32 cellular contexts compared by ENCODE assay signal in genomic region chr3:45838466-45838865, GRCh38.
"Had no signal": no experiment of that assay in that cellular context is flagged by ENCODE, and none has a peak within 500 bp of the region (broad histone marks: within the 10 kb centered on the region; RNA-seq: fewer than 3 reads in every experiment).

No MANE protein-coding gene starts in this region.

- H3K27me3 ChIP-seq: ascending aorta, breast epithelium, cardiac muscle cell, colonic mucosa had no signal

- H3K9me3 Mint-ChIP-seq: activated B cell treated with CpG ODN at 0.5 μM for 24 hours; activated naive CD4-positive, alpha-beta T cell treated with anti-CD3 and anti-CD28 coated beads, Interleukin-2, amount 10 ng/mL, durations not matched to agents 7 days and 5 days; activated naive CD8-positive, alpha-beta T cell treated with anti-CD3 and anti-CD28 coated beads, Interleukin-2, amount 10 ng/mL, durations not matched to agents 7 days and 5 days; activated T-cell treated with anti-CD3 and anti-CD28 coated beads, Interleukin-2, amount 50 U/mL, for 72 hours; brain had no signal

- H3K9me3 ChIP-seq: ascending aorta, breast epithelium, colonic mucosa had no signal

- FAIRE-seq: frontal cortex had no signal

- H3K36me3 Mint-ChIP-seq: activated naive CD4-positive, alpha-beta T cell treated with anti-CD3 and anti-CD28 coated beads, Interleukin-2, amount 10 ng/mL, durations not matched to agents 7 days and 5 days; activated naive CD8-positive, alpha-beta T cell treated with anti-CD3 and anti-CD28 coated beads, Interleukin-2, amount 10 ng/mL, durations not matched to agents 7 days and 5 days had no signal

- H3K36me3 ChIP-seq: colonic mucosa, WERI-Rb-1 had no signal

- DNase-seq: activated B cell treated with CpG ODN at 0.5 μM for 24 hours; activated CD4-positive, alpha-beta memory T cell treated with anti-CD3 and anti-CD28 coated beads, Interleukin-2, amount 10 ng/mL, durations not matched to agents 7 days and 5 days; activated CD4-positive, alpha-beta T cell treated with anti-CD3 and anti-CD28 coated beads, Interleukin-2, amount 10 ng/mL, durations not matched to agents 24 days and 14 days; activated CD4-positive, alpha-beta T cell treated with anti-CD3 and anti-CD28 coated beads, Interleukin-2, amount 50 U/mL, for 4 hours; activated CD8-positive, alpha-beta memory T cell treated with anti-CD3 and anti-CD28 coated beads, Interleukin-2, amount 50 U/mL, for 48 hours; activated gamma-delta T cell; activated naive CD4-positive, alpha-beta T cell; activated naive CD4-positive, alpha-beta T cell treated with anti-CD3 and anti-CD28 coated beads, Interleukin-2, amount 10 ng/mL, durations not matched to agents 7 days and 5 days; activated naive CD8-positive, alpha-beta T cell treated with anti-CD3 and anti-CD28 coated beads, Interleukin-2, amount 10 ng/mL, durations not matched to agents 7 days and 5 days; activated T-cell treated with anti-CD3 and anti-CD28 coated beads for 4 hours; activated T-cell treated with anti-CD3 and anti-CD28 coated beads, Interleukin-2, amount 50 U/mL, for 24 hours; activated T-cell treated with anti-CD3 and anti-CD28 coated beads, Interleukin-2, amount 50 U/mL, for 72 hours; central memory CD4-positive, alpha-beta T cell; cerebellar nuclear complex; colonic mucosa; effector CD8-positive, alpha-beta T cell; endodermal cell; foreskin fibroblast; head of caudate nucleus; T-helper 1 cell; T-helper 17 cell; T1000; WERI-Rb-1 had no signal

- H3K4me3 Mint-ChIP-seq: activated B cell treated with CpG ODN at 0.5 μM for 24 hours; activated CD4-positive, alpha-beta memory T cell treated with anti-CD3 and anti-CD28 coated beads, Interleukin-2, amount 10 ng/mL, durations not matched to agents 7 days and 5 days; activated CD4-positive, alpha-beta T cell treated with anti-CD3 and anti-CD28 coated beads, Interleukin-2, amount 10 ng/mL, durations not matched to agents 24 days and 14 days; activated naive CD4-positive, alpha-beta T cell treated with anti-CD3 and anti-CD28 coated beads, Interleukin-2, amount 10 ng/mL, durations not matched to agents 7 days and 5 days; activated naive CD8-positive, alpha-beta T cell treated with anti-CD3 and anti-CD28 coated beads, Interleukin-2, amount 10 ng/mL, durations not matched to agents 7 days and 5 days; activated T-cell treated with anti-CD3 and anti-CD28 coated beads, Interleukin-2, amount 50 U/mL, for 24 hours; activated T-cell treated with anti-CD3 and anti-CD28 coated beads, Interleukin-2, amount 50 U/mL, for 72 hours; endodermal cell; T-helper 17 cell; T-helper 2 cell treated with Interferon-gamma antibody and Interleukin-4, amounts not matched to agents 5 μg/mL and 100 μg/mL, for 36 hours had no signal

- ATAC-seq: activated CD4-positive, CD25-positive, alpha-beta regulatory T cell treated with anti-CD3 and anti-CD28 coated beads, Interleukin-2, amount 50 U/mL, for 24 hours; activated naive CD4-positive, alpha-beta T cell treated with anti-CD3 and anti-CD28 coated beads, Interleukin-2, amount 50 U/mL, for 72 hours; activated T-cell treated with anti-CD3 and anti-CD28 coated beads, Interleukin-2, amount 50 U/mL, for 72 hours; esophagus mucosa; T-helper 17 cell had no signal

- H3K4me3 ChIP-seq: ascending aorta, breast epithelium, cardiac muscle cell, colonic mucosa had no signal

- H3K4me1 ChIP-seq: ascending aorta, breast epithelium had no signal

- H3K27ac ChIP-seq: ascending aorta, breast epithelium, cardiac muscle cell, colonic mucosa, WERI-Rb-1 had no signal

- H3K27ac Mint-ChIP-seq: activated B cell treated with CpG ODN at 0.5 μM for 24 hours; activated CD4-positive, alpha-beta memory T cell treated with anti-CD3 and anti-CD28 coated beads, Interleukin-2, amount 10 ng/mL, durations not matched to agents 7 days and 5 days; activated CD4-positive, alpha-beta T cell treated with anti-CD3 and anti-CD28 coated beads, Interleukin-2, amount 10 ng/mL, durations not matched to agents 24 days and 14 days; activated naive CD4-positive, alpha-beta T cell treated with anti-CD3 and anti-CD28 coated beads, Interleukin-2, amount 10 ng/mL, durations not matched to agents 7 days and 5 days; activated naive CD4-positive, alpha-beta T cell treated with anti-CD3 and anti-CD28 coated beads, Interleukin-2, amount 50 U/mL, for 72 hours; activated naive CD8-positive, alpha-beta T cell treated with anti-CD3 and anti-CD28 coated beads, Interleukin-2, amount 10 ng/mL, durations not matched to agents 7 days and 5 days; activated T-cell treated with anti-CD3 and anti-CD28 coated beads, Interleukin-2, amount 50 U/mL, for 24 hours; activated T-cell treated with anti-CD3 and anti-CD28 coated beads, Interleukin-2, amount 50 U/mL, for 72 hours; brain; endodermal cell; T-helper 2 cell treated with Interferon-gamma antibody and Interleukin-4, amounts not matched to agents 5 μg/mL and 100 μg/mL, for 36 hours had no signal

- H3K27me3 Mint-ChIP-seq: activated T-cell treated with anti-CD3 and anti-CD28 coated beads, Interleukin-2, amount 50 U/mL, for 24 hours had no signal
